Comparison of ENCODE assay signal across 8 cellular contexts in genomic region chr6:136582702-136583471, GRCh38. TPM values are rescaled to one million over a fixed set of nuclear protein-coding genes. Genes with fewer than 3 reads are reported as not detected.
DNase-seq lines count a peak whose midpoint lies in the region; ATAC-seq and TF ChIP-seq lines count a peak whose summit lies in the region.

No MANE protein-coding gene starts in this region.

- DNase-seq in BE2C (no peak), T-helper 17 cell (no peak), foreskin keratinocyte (peak in 1 of 2 donors; percentile 70), pulmonary artery endothelial cell (ENCODE audit: low read depth, low spot score) (peak; percentile 71)
- no peak for DNase-seq in stimulated activated naive CD4-positive, alpha-beta T cell (lab: John Stamatoyannopoulos, UW)

- no peaks in the 10 kb centered on the region for H3K27me3 ChIP-seq in BE2C
- H3K27me3 ChIP-seq in foreskin keratinocyte: no peaks in the 10 kb centered on the region

- H3K4me3 Mint-ChIP-seq in T-helper 17 cell: no peak overlapping the region

- H3K36me3 Mint-ChIP-seq in T-helper 17 cell (ENCODE audit: low read depth): peaks cover 22% of the 10 kb centered on the region

- no peak overlapping the region for H3K27ac Mint-ChIP-seq in T-helper 17 cell

- H3K4me1 ChIP-seq in BE2C (no peaks in the 10 kb centered on the region), foreskin keratinocyte (no peaks in the 10 kb centered on the region)

- no peaks in the 10 kb centered on the region for H3K36me3 ChIP-seq in BE2C

- no peaks in the 10 kb centered on the region for H3K27me3 Mint-ChIP-seq in T-helper 17 cell

- peak; percentile 50 for ATAC-seq in HG03378 (IDR thresholded peaks at IDR 0.05; ENCODE audit: unreplicated experiment)
- peak; percentile 33 for ATAC-seq in T-helper 17 cell
- ATAC-seq in foreskin keratinocyte: peak; percentile 75
- ATAC-seq in HG03457 (IDR thresholded peaks at IDR 0.05; ENCODE audit: unreplicated experiment): no peak
- no peak for ATAC-seq in HG02852 (IDR thresholded peaks at IDR 0.05; ENCODE audit: unreplicated experiment)

- H3K4me3 ChIP-seq in BE2C (ENCODE audit: low read depth, low read length): no peak overlapping the region

- peaks cover 4% of the 10 kb centered on the region for H3K4me1 Mint-ChIP-seq in T-helper 17 cell

- H3K9me3 ChIP-seq in BE2C (no peaks in the 10 kb centered on the region), T-helper 17 cell (ENCODE audit: control insufficient read depth, low read length, poor library complexity, severe bottlenecking) (no peaks in the 10 kb centered on the region)

- H3K27ac ChIP-seq in foreskin keratinocyte: peak overlapping the region; percentile 16

- TF ChIP-seq CTCF in BE2C (IDR thresholded peaks at IDR 0.05; ENCODE audit: low read depth, low read length): peak; percentile 50; the same call in 1 of the 2 replicates
- peak; percentile 80 for TF ChIP-seq CTCF in foreskin keratinocyte (conservative IDR thresholded peaks at IDR 0.05)

RNA-seq across cellular contexts. Expression of gene MAP7, which starts 32.7 kb away (rescaled TPM):
- 16.1 TPM for polyA plus RNA-seq in BE2C (2012; ENCODE audit: insufficient read depth, insufficient read length, low read depth)
- total RNA-seq in T-helper 17 cell (under 1 TPM; 0.26 to 0.27 TPM), foreskin keratinocyte (20.8 and 25.4 TPM in 2 replicates), pulmonary artery endothelial cell (0.66 and 0.74 TPM in 2 replicates)
- polyA plus RNA-seq in foreskin keratinocyte: 7.5 and 9.1 TPM in 2 replicates

Comparison
In these comparisons a context has a peak if more than half of its experiments do, and no peak if none do; other contexts are left out.
1. ATAC-seq: peak in HG03378 (single experiment), T-helper 17 cell (single experiment) and foreskin keratinocyte (single experiment); none in HG03457 (single experiment) and HG02852 (single experiment).
2. RNA of gene MAP7, which starts 32.7 kb away (total RNA-seq): 20.8 to 25.4 TPM in foreskin keratinocyte; 0.66 to 0.74 TPM in pulmonary artery endothelial cell and 0.26 to 0.27 TPM in T-helper 17 cell; every median in the first group is over 10 times any median in the second.